14 cellular contexts compared by ENCODE assay signal in the genomic region with DNA sequence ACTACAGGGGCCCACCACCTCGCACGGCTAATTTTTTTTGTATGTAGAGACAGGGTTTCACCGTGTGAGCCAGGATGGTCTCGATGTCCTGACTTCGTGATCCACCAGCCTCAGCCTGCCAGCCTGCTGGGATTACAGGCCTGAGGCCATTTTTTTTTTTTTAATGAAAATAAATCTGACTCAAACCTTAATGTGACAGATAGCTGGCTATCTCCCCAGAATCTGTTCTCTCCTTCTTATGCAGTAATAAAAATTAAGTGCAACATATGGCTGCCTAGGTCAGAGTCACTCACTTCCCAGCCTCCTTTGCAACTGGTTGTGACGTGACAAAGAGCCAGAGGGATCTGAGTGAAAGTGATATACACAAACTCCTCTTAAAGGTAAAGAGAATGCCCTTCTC. TPM values are rescaled to one million over a fixed set of nuclear protein-coding genes. Genes with fewer than 3 reads are reported as not detected.
DNase-seq lines count a peak whose midpoint lies in the region; ATAC-seq and TF ChIP-seq lines count a peak whose summit lies in the region.
"Had no signal": no experiment of that assay in that cellular context is flagged by ENCODE, and none has a peak within 500 bp of the region (broad histone marks: within the 10 kb centered on the region; RNA-seq: fewer than 3 reads in every experiment).

No MANE protein-coding gene starts in this region.

- TF ChIP-seq CTCF in nephron progenitor cell (IDR thresholded peaks at IDR 0.05) (no peak), dorsolateral prefrontal cortex (IDR thresholded peaks at IDR 0.05 in 54 of 56, conservative IDR thresholded peaks at IDR 0.05 in 2 of 56; ENCODE audit: low read depth in 1 of 56, partially characterized antibody in 56 of 56) (no peak)

- H3K4me3 ChIP-seq in dorsolateral prefrontal cortex = no peak overlapping the region
- H3K4me3 ChIP-seq: esophagus squamous epithelium, GM12878 had no signal

- DNase-seq in EL (peak; percentile 74), NCI-H2081 (lab: John Stamatoyannopoulos, UW) (peak; percentile 59 to 75), astrocyte of the hippocampus (ENCODE audit: low read depth, low spot score) (peak; percentile 35), nephron progenitor cell (no peak), ACHN (no peak), dorsolateral prefrontal cortex (no peak), HuH-7 (ENCODE audit: low spot score) (no peak)
- DNase-seq: Calu3, esophagus squamous epithelium, islet precursor cell had no signal

- no peaks in the 10 kb centered on the region for H3K27me3 Mint-ChIP-seq in nephron progenitor cell (ENCODE audit: low read depth, poor library complexity)

- peaks cover 21% of the 10 kb centered on the region for H3K4me1 Mint-ChIP-seq in nephron progenitor cell

- H3K27ac ChIP-seq in dorsolateral prefrontal cortex = no peak overlapping the region
- H3K27ac ChIP-seq: esophagus squamous epithelium, KMS-11 had no signal

- no peaks in the 10 kb centered on the region for H3K27me3 ChIP-seq in dorsolateral prefrontal cortex
- H3K27me3 ChIP-seq: esophagus squamous epithelium had no signal

- no peak overlapping the region for H3K4me3 Mint-ChIP-seq in nephron progenitor cell
- H3K4me3 Mint-ChIP-seq: activated T-helper 1 cell treated with anti-CD3 and anti-CD28 coated beads, Interleukin-12 subunit alpha, Interleukin-12 subunit beta, Interleukin-2, Interleukin-4 antibody, amounts not matched to agents 30 ng/mL and 10 ng/mL and 1 ng/mL, durations not matched to agents 14 hours and 24 hours and 36 hours had no signal

- intact Hi-C loops in dorsolateral prefrontal cortex (cut with DNase I) = no loop called here

- peaks cover 71% of the 10 kb centered on the region for H3K36me3 Mint-ChIP-seq in nephron progenitor cell (ENCODE audit: low read depth)

- ATAC-seq in GM21515 (IDR thresholded peaks at IDR 0.05; ENCODE audit: unreplicated experiment) = no peak
- ATAC-seq: GM12878 had no signal

- H3K9me3 Mint-ChIP-seq in nephron progenitor cell = peaks cover 13% of the 10 kb centered on the region

- in situ Hi-C loops in ACHN (cut with HindIII; ENCODE audit: low pct_ligation_motif_present, low pct_unique_long_range_greater_than_20kb, low sequenced_read_pairs) = no loop called here

- H3K27ac Mint-ChIP-seq in nephron progenitor cell = peak overlapping the region; percentile 68
- H3K27ac Mint-ChIP-seq: activated T-helper 1 cell treated with anti-CD3 and anti-CD28 coated beads, Interleukin-12 subunit alpha, Interleukin-12 subunit beta, Interleukin-2, Interleukin-4 antibody, amounts not matched to agents 30 ng/mL and 10 ng/mL and 1 ng/mL, durations not matched to agents 14 hours and 24 hours and 36 hours had no signal

RNA-seq across cellular contexts. Expression of a gene that starts 53.0 kb away (rescaled TPM):
- total RNA-seq in dorsolateral prefrontal cortex = 10 to 100 TPM; 55.2 to 94.4 (median 74.4) TPM

Comparison
In these comparisons a context has a peak if more than half of its experiments do, and no peak if none do; other contexts are left out.
1. DNase-seq: peak in EL (single experiment), NCI-H2081 (2 of 2) and astrocyte of the hippocampus (single experiment); none in nephron progenitor cell (single experiment), ACHN (single experiment), dorsolateral prefrontal cortex (0 of 10) and HuH-7 (single experiment).